Comparison of ENCODE assay signal across 8 cellular contexts in genomic region chr15:70339551-70340517, GRCh38.
DNase-seq lines count a peak whose midpoint lies in the region; ATAC-seq and TF ChIP-seq lines count a peak whose summit lies in the region.

No MANE protein-coding gene starts in this region.

- peaks cover 0 to 17% (median under 1%) of the 10 kb centered on the region in 12 donors for H3K4me1 ChIP-seq in heart left ventricle
- peaks cover 14% of the 10 kb centered on the region for H3K4me1 ChIP-seq in upper lobe of right lung

- peak in 2 of 5 donors; percentile 4 to 69 for DNase-seq in heart left ventricle
- no peak for DNase-seq in Right ventricle myocardium inferior (ENCODE audit: missing footprints)
- DNase-seq in NCI-H748 treated with DMSO at 0.1 percent for 48 hours (lab: John Stamatoyannopoulos, UW) = peak; percentile 70
- DNase-seq in fibroblast of mammary gland (ENCODE audit: low read depth) = peak; percentile 43
- peak; percentile 73 for DNase-seq in upper lobe of right lung
- DNase-seq in foreskin fibroblast = no peak
- no peak for DNase-seq in NCI-H446 treated with DMSO at 0.1 percent for 48 hours (lab: John Stamatoyannopoulos, UW)

- TF ChIP-seq POLR2A in heart left ventricle (IDR thresholded peaks at IDR 0.05) = no peak

- H3K27me3 ChIP-seq in heart left ventricle (no peaks in the 10 kb centered on the region), upper lobe of right lung (no peaks in the 10 kb centered on the region)

- H3K9me3 ChIP-seq in heart left ventricle (peaks cover 0 to 10% (median 2%) of the 10 kb centered on the region in 12 donors), upper lobe of right lung (no peaks in the 10 kb centered on the region)

- intact Hi-C loops in heart left ventricle (cut with DNase I) (no loop called here), Right ventricle myocardium inferior (cut with DNase I) (no loop called here), upper lobe of right lung (cut with DNase I) (no loop called here)

- peak overlapping the region in 3 of 12 donors; percentile 6 to 41 (median 22) for H3K27ac ChIP-seq in heart left ventricle
- peak overlapping the region; percentile 42 for H3K27ac ChIP-seq in upper lobe of right lung

- 64 to 79% (median 72%) methylated on average over 12 of the region's 12 CpGs for WGBS in heart left ventricle, 4 donors

- no peak for TF ChIP-seq CTCF in heart left ventricle (IDR thresholded peaks at IDR 0.05)
- no peak for TF ChIP-seq CTCF in fibroblast of mammary gland (conservative IDR thresholded peaks at IDR 0.05; ENCODE audit: control insufficient read depth, insufficient read depth, low read depth, low read length)
- no peak for TF ChIP-seq CTCF in upper lobe of right lung (IDR thresholded peaks at IDR 0.05)
- TF ChIP-seq CTCF in foreskin fibroblast (IDR thresholded peaks at IDR 0.05; ENCODE audit: low read depth, low read length) = no peak

- no peak overlapping the region for H3K4me3 ChIP-seq in heart left ventricle
- H3K4me3 ChIP-seq in fibroblast of mammary gland (ENCODE audit: control insufficient read depth, low read depth, low read length) = no peak overlapping the region
- H3K4me3 ChIP-seq in upper lobe of right lung = no peak overlapping the region
- H3K4me3 ChIP-seq in foreskin fibroblast (ENCODE audit: low read depth in 1 of 2, low read length in 2 of 2) = no peak overlapping the region

- ATAC-seq in heart left ventricle (peak in 3 of 4 donors; percentile 61 to 87 (median 67)), Right ventricle myocardium inferior (no peak), upper lobe of right lung (peak; percentile 74), HG03469 (IDR thresholded peaks at IDR 0.05; ENCODE audit: unreplicated experiment) (no peak)

- H3K36me3 ChIP-seq in heart left ventricle (no peaks in the 10 kb centered on the region), upper lobe of right lung (no peaks in the 10 kb centered on the region)

Comparison
In these comparisons a context has a peak if more than half of its experiments do, and no peak if none do; other contexts are left out.
1. ATAC-seq: peak in heart left ventricle (3 of 4) and upper lobe of right lung (single experiment); none in Right ventricle myocardium inferior (single experiment) and HG03469 (single experiment).
2. DNase-seq: peak in NCI-H748 treated with DMSO at 0.1 percent for 48 hours (single experiment), fibroblast of mammary gland (single experiment) and upper lobe of right lung (single experiment); none in Right ventricle myocardium inferior (single experiment), foreskin fibroblast (0 of 2) and NCI-H446 treated with DMSO at 0.1 percent for 48 hours (single experiment).